8 cellular contexts compared by ENCODE assay signal in genomic region chr19:2164020-2164988, GRCh38. TPM values are rescaled to one million over a fixed set of nuclear protein-coding genes. Genes with fewer than 3 reads are reported as not detected.
DNase-seq lines count a peak whose midpoint lies in the region; ATAC-seq and TF ChIP-seq lines count a peak whose summit lies in the region.

No MANE protein-coding gene starts in this region.

- intact Hi-C loops in Panc1 (cut with micrococcal nuclease; ENCODE audit: unreplicated experiment): no loop called here
- intact Hi-C loops in lower leg skin (cut with DNase I; ENCODE audit: low total_unique reads): no loop called here

- no peaks in the 10 kb centered on the region; the same call in 1 of the 2 replicates for H3K36me3 ChIP-seq in BE2C
- H3K36me3 ChIP-seq in GM23248 (ENCODE audit: low read depth): no peaks in the 10 kb centered on the region
- H3K36me3 ChIP-seq in Panc1 (ENCODE audit: control insufficient read depth, insufficient read depth, low read length): peaks cover 6% of the 10 kb centered on the region; the same call in 1 of the 2 replicates

- POLR2A ChIA-PET in Panc1 (lab: Charles Lee): no interaction called here

- TF ChIP-seq CTCF in BE2C (IDR thresholded peaks at IDR 0.05; ENCODE audit: low read depth, low read length) (no peak), Panc1 (IDR thresholded peaks at IDR 0.05) (no peak), lower leg skin (IDR thresholded peaks at IDR 0.05) (no peak)

- H3K9me3 ChIP-seq in BE2C (no peaks in the 10 kb centered on the region), GM23248 (ENCODE audit: low read depth) (no peaks in the 10 kb centered on the region), Panc1 (ENCODE audit: control insufficient read depth, insufficient read depth, low read depth, low read length) (no peaks in the 10 kb centered on the region)

- peak overlapping the region; percentile 67 for H3K4me3 ChIP-seq in BE2C (ENCODE audit: low read depth, low read length)
- peak overlapping the region; percentile 82 for H3K4me3 ChIP-seq in GM23248
- H3K4me3 ChIP-seq in Panc1 (ENCODE audit: low read depth in 2 of 2, low read length in 2 of 2): peak overlapping the region; percentile 70 to 78
- H3K4me3 ChIP-seq in lower leg skin (ENCODE audit: low read depth, poor library complexity, severe bottlenecking): peak overlapping the region; percentile 93

- H3K4me1 ChIP-seq in BE2C (peaks cover 19% of the 10 kb centered on the region), GM23248 (ENCODE audit: insufficient read depth) (peaks cover 47% of the 10 kb centered on the region), Panc1 (ENCODE audit: control insufficient read depth, insufficient read depth, low read length) (peaks cover 23% of the 10 kb centered on the region)

- peak overlapping the region; percentile 87 for H3K4me2 ChIP-seq in GM23248 (ENCODE audit: unreplicated experiment)

- TF ChIP-seq POLR2A in lower leg skin (IDR thresholded peaks at IDR 0.05): no peak

- in situ Hi-C loops in GM23248 (cut with MboI) (no loop called here), Panc1 (cut with HindIII; ENCODE audit: low pct_unique_long_range_greater_than_20kb, low sequenced_read_pairs) (no loop called here)

- 1 to 2% methylated on average over 30 to 79 of the region's 95 CpGs for WGBS in GM23248 (ENCODE audit: low coverage in 1 of 2, low lambda C conversion rate in 2 of 2, missing lambda C conversion rate in 2 of 2), 2 experiments
- WGBS in lower leg skin, 2 donors: 0 to 1% methylated on average over 35 to 51 of the region's 95 CpGs

- BruUV-seq in Panc1 (replicated peaks; lab: Mats Ljungman, UMichigan): no TSS peak

- H3K79me2 ChIP-seq in GM23248 (ENCODE audit: insufficient read depth): peaks cover 37% of the 10 kb centered on the region

- CTCF ChIA-PET in Panc1 (lab: Charles Lee): no interaction called here

- H4K20me1 ChIP-seq in GM23248 (ENCODE audit: insufficient read depth): no peaks in the 10 kb centered on the region

- peaks cover 38% of the 10 kb centered on the region for H3F3A ChIP-seq in GM23248 (ENCODE audit: insufficient read depth)

- H2AFZ ChIP-seq in GM23248: no peak overlapping the region

- DNase-seq in BE2C (no peak), GM23248 (peak; percentile 70), Panc1 (ENCODE audit: low read depth, low spot score) (no peak), caudate nucleus (lab: John Stamatoyannopoulos, UW) (peak in 15 of 61 donors; percentile 39 to 82 (median 62)), lower leg skin (ENCODE audit: low spot score in 2 of 2) (peak in 1 of 2 donors; percentile 91)

- H3K9me2 ChIP-seq in GM23248 (ENCODE audit: insufficient read depth): no peaks in the 10 kb centered on the region

- ATAC-seq in Panc1: peak; percentile 24; the same call in 1 of the 2 replicates
- no peak for ATAC-seq in GM18870 (IDR thresholded peaks at IDR 0.05; ENCODE audit: unreplicated experiment)
- no peak for ATAC-seq in HG03095 (IDR thresholded peaks at IDR 0.05; ENCODE audit: unreplicated experiment)

- no peaks in the 10 kb centered on the region for H3K27me3 ChIP-seq in BE2C
- no peaks in the 10 kb centered on the region for H3K27me3 ChIP-seq in GM23248 (replicated peaks; ENCODE audit: insufficient read depth)
- H3K27me3 ChIP-seq in Panc1 (ENCODE audit: control insufficient read depth, insufficient read depth, low read length): no peaks in the 10 kb centered on the region

- H3K27ac ChIP-seq in GM23248 (peak overlapping the region; percentile 97), Panc1 (ENCODE audit: low read length) (peak overlapping the region; percentile 88), caudate nucleus (ENCODE audit: low read depth, low read length) (peak overlapping the region; percentile 73), temporal lobe (ENCODE audit: low read depth, low read length) (peak overlapping the region; percentile 44)

- H3K9ac ChIP-seq in GM23248: peak overlapping the region; percentile 89

RNA-seq across cellular contexts. Expression of gene DOT1L, which starts 0.6 kb away (rescaled TPM):
- 84.6 TPM for polyA plus RNA-seq in BE2C (2012; ENCODE audit: insufficient read depth, insufficient read length, low read depth)
- total RNA-seq in GM23248 (2014; rRNA removed; shearing (Covaris generic)): 4.3 and 4.4 TPM in 2 replicates
- 4.0 and 5.3 TPM in 2 replicates for polyA plus RNA-seq in GM23248 (2016; fragmentation: Nextera tagmentation; extraction: Ambion mirVana)
- total RNA-seq in Panc1 (2021; ENCODE audit: unreplicated experiment) (27.3 TPM), lower leg skin (10 to 100 TPM; 17.5 to 31.3 (median 20.7) TPM), temporal lobe (8.1 TPM)
- polyA plus RNA-seq in Panc1 (2012; ENCODE audit: insufficient read length): 19.6 TPM

RNA-seq across cellular contexts. Expression of gene AP3D1, which starts 12.9 kb away (rescaled TPM):
- 254 TPM for polyA plus RNA-seq in BE2C (2012; ENCODE audit: insufficient read depth, insufficient read length, low read depth)
- total RNA-seq in GM23248 (2014; rRNA removed; shearing (Covaris generic)): 95.4 and 97.6 TPM in 2 replicates
- polyA plus RNA-seq in GM23248 (2016; fragmentation: Nextera tagmentation; extraction: Ambion mirVana): 65.2 and 79.0 TPM in 2 replicates
- total RNA-seq in Panc1 (2021; ENCODE audit: unreplicated experiment) (167 TPM), lower leg skin (10 to 100 TPM; 46.5 to 84.7 (median 71.8) TPM), temporal lobe (61.5 TPM)
- polyA plus RNA-seq in Panc1 (2012; ENCODE audit: insufficient read length): 172 TPM

Comparison
In these comparisons a context has a peak if more than half of its experiments do, and no peak if none do; other contexts are left out.
1. H3K27ac ChIP-seq: peak in every context shown above with its lines; median percentile 97 in GM23248; 88 in Panc1; 73 in caudate nucleus; 44 in temporal lobe.